23 cellular contexts compared by ENCODE assay signal in the genomic region with DNA sequence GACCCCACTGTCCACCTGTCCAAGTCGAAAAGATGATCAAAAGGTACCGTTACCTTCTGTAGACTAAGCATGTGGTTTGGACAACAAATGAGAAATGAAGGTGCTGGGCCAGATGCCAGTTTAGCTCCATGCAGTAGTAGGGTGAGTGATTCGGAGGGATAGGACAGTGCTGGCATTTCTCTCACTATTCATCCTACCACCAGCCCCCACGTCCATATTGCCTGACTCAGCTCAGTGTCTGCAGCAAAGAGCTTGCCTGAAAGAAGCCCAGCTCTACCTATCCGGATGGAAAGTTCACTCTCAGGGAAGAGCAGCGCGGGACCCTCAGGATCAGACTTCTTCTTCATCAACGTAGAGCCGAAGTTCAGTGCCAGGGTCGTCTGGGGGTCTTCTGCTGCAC.
A peak's percentile ranks its signal among the peaks of the same experiment; 100 is the strongest.
DNase-seq lines count a peak whose midpoint lies in the region; ATAC-seq and TF ChIP-seq lines count a peak whose summit lies in the region.
"Had no signal": no experiment of that assay in that cellular context is flagged by ENCODE, and none has a peak within 500 bp of the region (broad histone marks: within the 10 kb centered on the region; RNA-seq: fewer than 3 reads in every experiment).

No MANE protein-coding gene starts in this region.

- TF ChIP-seq POLR2A in upper lobe of left lung (IDR thresholded peaks at IDR 0.05) = no peak

- H3K4me1 ChIP-seq in A673 (ENCODE audit: insufficient read depth, low read length, poor library complexity, severe bottlenecking) (peaks cover 54% of the 10 kb centered on the region), neuronal stem cell (ENCODE audit: control insufficient read depth in 2 of 2, insufficient read depth in 1 of 2, low read depth in 1 of 2, low read length in 2 of 2) (peaks cover 21 to 24% of the 10 kb centered on the region in 2 donors), upper lobe of left lung (no peaks in the 10 kb centered on the region)
- H3K4me1 ChIP-seq: A549, BE2C had no signal

- BruUV-seq in A673 (replicated peaks; lab: Mats Ljungman, UMichigan) = no TSS peak

- H3K27me3 ChIP-seq in A673 (replicated peaks; ENCODE audit: insufficient read depth, low read depth, low read length, poor library complexity) (no peaks in the 10 kb centered on the region), neuronal stem cell (ENCODE audit: control insufficient read depth in 3 of 3, insufficient read depth in 3 of 3, low read depth in 1 of 3, low read length in 3 of 3) (no peaks in the 10 kb centered on the region), upper lobe of left lung (no peaks in the 10 kb centered on the region)
- H3K27me3 ChIP-seq: BE2C, BLaER1 had no signal

- no peak overlapping the region for H2AK5ac ChIP-seq in neuronal stem cell (ENCODE audit: low read depth, low read length)

- no peak overlapping the region for H2BK120ac ChIP-seq in neuronal stem cell (ENCODE audit: low read depth, low read length)

- no peaks in the 10 kb centered on the region for H3K9me3 ChIP-seq in A673 (ENCODE audit: low read depth, low read length, poor library complexity, severe bottlenecking)
- peaks cover 0 to 1% of the 10 kb centered on the region in 2 donors for H3K9me3 ChIP-seq in neuronal stem cell (replicated peaks in 1 of 2; ENCODE audit: control insufficient read depth in 2 of 2, insufficient read depth in 1 of 2, low read depth in 1 of 2, low read length in 2 of 2)
- H3K9me3 ChIP-seq in upper lobe of left lung = no peaks in the 10 kb centered on the region
- H3K9me3 ChIP-seq: A549, BE2C, BLaER1 had no signal

- H3K79me1 ChIP-seq in neuronal stem cell (ENCODE audit: low read depth, low read length) = no peaks in the 10 kb centered on the region

- H2BK5ac ChIP-seq in neuronal stem cell (ENCODE audit: low read length) = no peak overlapping the region

- TF ChIP-seq EP300 in upper lobe of left lung (IDR thresholded peaks at IDR 0.05) = no peak

- H3K18ac ChIP-seq in neuronal stem cell (ENCODE audit: low read length) = peak overlapping the region; percentile 39

- H2BK12ac ChIP-seq in neuronal stem cell (ENCODE audit: low read length) = no peak overlapping the region

- H4K91ac ChIP-seq in neuronal stem cell (ENCODE audit: low read depth, low read length, poor library complexity) = no peak overlapping the region

- WGBS in neuronal stem cell (ENCODE audit: extremely low coverage in 2 of 2, insufficient read length in 2 of 2, insufficient replicate concordance in 1 of 2), 2 donors = no CpG with 5 or more reads among the region's 10 CpGs
- 93 to 95% methylated on average over 10 of the region's 10 CpGs for WGBS in upper lobe of left lung, 2 donors

- H3K4ac ChIP-seq in neuronal stem cell (ENCODE audit: low read length) = no peak overlapping the region

- H2AFZ ChIP-seq in neuronal stem cell (ENCODE audit: low read length) = no peak overlapping the region

- peak overlapping the region; percentile 0 for H2BK15ac ChIP-seq in neuronal stem cell (ENCODE audit: low read length)

- H3K4me2 ChIP-seq in neuronal stem cell (ENCODE audit: insufficient read depth, low read length, poor library complexity, severe bottlenecking) = no peak overlapping the region
- H3K4me2 ChIP-seq: A549, BLaER1 had no signal

- H3K36me3 ChIP-seq in A673 (ENCODE audit: insufficient read depth, low read length, poor library complexity, severe bottlenecking) = no peaks in the 10 kb centered on the region
- no peaks in the 10 kb centered on the region for H3K36me3 ChIP-seq in neuronal stem cell (replicated peaks in 1 of 2; ENCODE audit: control insufficient read depth in 2 of 2, insufficient read depth in 2 of 2, low read length in 2 of 2)
- peaks cover 0 to 5% (median 0%) of the 10 kb centered on the region in 4 donors for H3K36me3 ChIP-seq in upper lobe of left lung

- no peak for ATAC-seq in upper lobe of left lung (ENCODE audit: low FRiP score in 2 of 2)
- ATAC-seq: A549, GM12878 had no signal

- DNase-seq in A673 (ENCODE audit: low spot score) (no peak), neuronal stem cell (ENCODE audit: low spot score) (no peak), upper lobe of left lung (no peak), NCI-H2171 treated with DMSO at 0.1 percent for 48 hours (lab: John Stamatoyannopoulos, UW) (no peak), NCI-H510A (lab: John Stamatoyannopoulos, UW) (no peak)
- DNase-seq: 8988T; ACHN; BE2C; C1 segment of cervical spinal cord; CD4-positive, alpha-beta memory T cell; CD4-positive, CD25-positive, alpha-beta regulatory T cell; CD8-positive, alpha-beta memory T cell; COR-L47; DMS 273 treated with DMSO at 0.1 percent for 48 hours; DMS153; DMS53; DMS79; DND-41; EL; GDM1 had no signal

- no peak overlapping the region for H3K23ac ChIP-seq in neuronal stem cell (ENCODE audit: low read depth, low read length, poor library complexity)

- CTCF ChIA-PET in A673 (lab: Charles Lee) = interaction anchor here (1.7 kb wide), 1 partner anchor 38 kb away, joined by 8 read pairs; no protein-coding TSS in a partner anchor

- no peak overlapping the region for H3K14ac ChIP-seq in neuronal stem cell (ENCODE audit: low read length)

- peak overlapping the region; percentile 67 for H3K27ac ChIP-seq in A673 (ENCODE audit: low read depth, low read length, poor library complexity, severe bottlenecking)
- no peak overlapping the region for H3K27ac ChIP-seq in neuronal stem cell (replicated peaks; ENCODE audit: low read length)
- H3K27ac ChIP-seq in upper lobe of left lung = no peak overlapping the region
- H3K27ac ChIP-seq: A549, BLaER1 had no signal

- intact Hi-C loops in A673 (cut with micrococcal nuclease; ENCODE audit: unreplicated experiment) = no loop called here

- no peak for TF ChIP-seq CTCF in A673 (conservative IDR thresholded peaks at IDR 0.05; ENCODE audit: low read depth, low read length)
- no peak for TF ChIP-seq CTCF in upper lobe of left lung (IDR thresholded peaks at IDR 0.05)

- no peak overlapping the region for H4K8ac ChIP-seq in neuronal stem cell (ENCODE audit: low read depth, low read length)

- POLR2A ChIA-PET in A673 (lab: Charles Lee; ENCODE audit: low non-redundant PET) = no interaction called here

- H3K9ac ChIP-seq in neuronal stem cell (ENCODE audit: low read depth, low read length, poor library complexity) = no peak overlapping the region
- H3K9ac ChIP-seq: BLaER1 had no signal

- no peak overlapping the region for H3K4me3 ChIP-seq in A673 (ENCODE audit: low read depth, low read length, poor library complexity, severe bottlenecking)
- no peak overlapping the region for H3K4me3 ChIP-seq in neuronal stem cell (ENCODE audit: low read length in 2 of 2)
- no peak overlapping the region for H3K4me3 ChIP-seq in upper lobe of left lung
- H3K4me3 ChIP-seq: A549, BLaER1, GM12878 had no signal
